In the genomic region with DNA sequence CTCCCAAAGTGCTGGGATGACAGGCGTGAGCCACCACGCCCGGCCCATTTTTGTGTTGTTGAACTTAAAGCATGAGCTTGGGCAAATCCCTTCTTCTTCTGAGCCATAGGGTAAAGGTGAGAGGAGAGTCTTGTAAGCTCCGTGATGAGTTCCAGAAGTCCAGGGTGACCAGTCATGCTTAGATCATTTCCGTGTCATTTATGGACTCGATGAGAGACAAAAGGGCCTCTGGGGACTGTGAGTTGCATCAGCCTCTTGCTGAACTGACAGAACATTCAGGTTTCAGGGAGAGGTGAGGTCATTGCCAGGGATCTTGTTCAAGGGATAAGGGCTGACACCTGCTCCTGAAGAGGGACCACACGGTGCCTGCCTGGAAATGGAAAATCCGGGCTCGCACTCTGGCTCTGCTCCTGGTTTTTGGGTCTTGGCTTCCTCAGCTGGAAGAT, we compare ENCODE assay signal across 1 cellular context.
TF ChIP-seq lines count a peak whose summit lies in the region.

No MANE protein-coding gene starts in this region.

TF ChIP-seq in HEK293, 187 proteins besides CTCF, POLR2A, EP300 and RAD21 (continued from another document):
- TF ChIP-seq WT1 (tag by site-specific recombination; IDR thresholded peaks at IDR 0.05), result peak; percentile 50; the same call in 1 of the 2 replicates
- no peak for TF ChIP-seq ZNF214 (tag by site-specific recombination; IDR thresholded peaks at IDR 0.05; ENCODE audit: borderline replicate concordance)
- TF ChIP-seq, protein P1, sequence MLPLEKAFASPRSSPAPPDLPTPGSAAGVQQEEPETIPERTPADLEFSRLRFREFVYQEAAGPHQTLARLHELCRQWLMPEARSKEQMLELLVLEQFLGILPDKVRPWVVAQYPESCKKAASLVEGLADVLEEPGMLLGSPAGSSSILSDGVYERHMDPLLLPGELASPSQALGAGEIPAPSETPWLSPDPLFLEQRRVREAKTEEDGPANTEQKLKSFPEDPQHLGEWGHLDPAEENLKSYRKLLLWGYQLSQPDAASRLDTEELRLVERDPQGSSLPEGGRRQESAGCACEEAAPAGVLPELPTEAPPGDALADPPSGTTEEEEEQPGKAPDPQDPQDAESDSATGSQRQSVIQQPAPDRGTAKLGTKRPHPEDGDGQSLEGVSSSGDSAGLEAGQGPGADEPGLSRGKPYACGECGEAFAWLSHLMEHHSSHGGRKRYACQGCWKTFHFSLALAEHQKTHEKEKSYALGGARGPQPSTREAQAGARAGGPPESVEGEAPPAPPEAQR (tag by site-specific recombination; IDR thresholded peaks at IDR 0.05), result no peak
- TF ChIP-seq, protein P2, sequence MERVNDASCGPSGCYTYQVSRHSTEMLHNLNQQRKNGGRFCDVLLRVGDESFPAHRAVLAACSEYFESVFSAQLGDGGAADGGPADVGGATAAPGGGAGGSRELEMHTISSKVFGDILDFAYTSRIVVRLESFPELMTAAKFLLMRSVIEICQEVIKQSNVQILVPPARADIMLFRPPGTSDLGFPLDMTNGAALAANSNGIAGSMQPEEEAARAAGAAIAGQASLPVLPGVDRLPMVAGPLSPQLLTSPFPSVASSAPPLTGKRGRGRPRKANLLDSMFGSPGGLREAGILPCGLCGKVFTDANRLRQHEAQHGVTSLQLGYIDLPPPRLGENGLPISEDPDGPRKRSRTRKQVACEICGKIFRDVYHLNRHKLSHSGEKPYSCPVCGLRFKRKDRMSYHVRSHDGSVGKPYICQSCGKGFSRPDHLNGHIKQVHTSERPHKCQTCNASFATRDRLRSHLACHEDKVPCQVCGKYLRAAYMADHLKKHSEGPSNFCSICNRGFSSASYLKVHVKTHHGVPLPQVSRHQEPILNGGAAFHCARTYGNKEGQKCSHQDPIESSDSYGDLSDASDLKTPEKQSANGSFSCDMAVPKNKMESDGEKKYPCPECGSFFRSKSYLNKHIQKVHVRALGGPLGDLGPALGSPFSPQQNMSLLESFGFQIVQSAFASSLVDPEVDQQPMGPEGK (tag by site-specific recombination; IDR thresholded peaks at IDR 0.05), result peak; percentile 65
- TF ChIP-seq, protein P3, sequence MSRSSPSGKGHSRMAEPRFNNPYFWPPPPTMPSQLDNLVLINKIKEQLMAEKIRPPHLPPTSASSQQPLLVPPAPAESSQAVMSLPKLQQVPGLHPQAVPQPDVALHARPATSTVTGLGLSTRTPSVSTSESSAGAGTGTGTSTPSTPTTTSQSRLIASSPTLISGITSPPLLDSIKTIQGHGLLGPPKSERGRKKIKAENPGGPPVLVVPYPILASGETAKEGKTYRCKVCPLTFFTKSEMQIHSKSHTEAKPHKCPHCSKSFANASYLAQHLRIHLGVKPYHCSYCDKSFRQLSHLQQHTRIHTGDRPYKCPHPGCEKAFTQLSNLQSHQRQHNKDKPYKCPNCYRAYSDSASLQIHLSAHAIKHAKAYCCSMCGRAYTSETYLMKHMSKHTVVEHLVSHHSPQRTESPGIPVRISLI (tag by site-specific recombination; IDR thresholded peaks at IDR 0.05), result no peak
- no peak for TF ChIP-seq ZNF792 (tag by site-specific recombination; IDR thresholded peaks at IDR 0.05)
- peak; percentile 85 for TF ChIP-seq FEZF1 (tag by site-specific recombination; IDR thresholded peaks at IDR 0.05)
- peak; percentile 73 for TF ChIP-seq ZBTB8A (tag by site-specific recombination; IDR thresholded peaks at IDR 0.05)
- no peak for TF ChIP-seq ZNF530 (tag by site-specific recombination; IDR thresholded peaks at IDR 0.05; ENCODE audit: low read depth)
